Comparison of ENCODE assay signal across 1 cellular context in the genomic region with DNA sequence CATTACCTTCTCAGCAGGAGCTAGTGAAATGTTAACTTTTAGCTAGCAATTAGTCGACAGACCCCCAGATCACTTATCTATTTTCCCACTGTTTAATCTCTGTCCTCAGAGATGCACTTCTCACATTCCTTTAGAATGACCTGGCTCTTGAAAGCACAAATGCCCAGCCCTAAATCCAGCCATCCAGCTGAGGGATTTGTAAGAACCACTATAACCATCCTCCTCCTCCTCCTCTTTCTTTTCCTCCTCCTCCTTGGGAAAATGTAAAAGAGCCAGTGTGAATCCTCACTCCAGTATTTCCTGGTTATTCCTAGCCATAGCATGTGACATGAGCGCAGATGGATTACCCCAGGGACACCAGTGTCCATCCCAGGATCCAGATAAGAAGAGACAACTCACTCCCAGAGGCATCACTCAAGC.
TF ChIP-seq lines count a peak whose summit lies in the region.

No MANE protein-coding gene starts in this region.

TF ChIP-seq in GM23338, 12 proteins besides CTCF, POLR2A, EP300 and RAD21 (continued from another document):
- no peak for TF ChIP-seq ETS1 (IDR thresholded peaks at IDR 0.05)
